ENCODE assay signal across 19 cellular contexts in genomic region chr2:10466801-10467200, GRCh38. TPM values are rescaled to one million over a fixed set of nuclear protein-coding genes. Genes with fewer than 3 reads are reported as not detected.
DNase-seq lines count a peak whose midpoint lies in the region; ATAC-seq and TF ChIP-seq lines count a peak whose summit lies in the region.
"Had no signal": no experiment of that assay in that cellular context is flagged by ENCODE, and none has a peak within 500 bp of the region (broad histone marks: within the 10 kb centered on the region; RNA-seq: fewer than 3 reads in every experiment).

No MANE protein-coding gene starts in this region.

- H3F3A ChIP-seq in GM23338 (replicated peaks; ENCODE audit: low read depth), result no peaks in the 10 kb centered on the region

- peak; percentile 24 for DNase-seq in CD14-positive monocyte (ENCODE audit: low spot score)
- no peak for DNase-seq in GM23338 (ENCODE audit: low spot score)
- peak; percentile 72 for DNase-seq in chondrocyte (ENCODE audit: low spot score)
- peak; percentile 63 for DNase-seq in posterior vena cava (ENCODE audit: low spot score)
- no peak for DNase-seq in MV-4-11 (lab: John Stamatoyannopoulos, UW)
- DNase-seq: CD8-positive, alpha-beta T cell; H9; HFFc6; KG1; NCI-H1105 treated with DMSO at 0.1 percent for 48 hours; NCI-H2029 treated with DMSO at 0.1 percent for 48 hours; NCI-H226; NCI-H510A treated with DMSO at 0.1 percent for 48 hours; NCI-H774; OCI-M1 had no signal

- no peak overlapping the region for H3K27ac ChIP-seq in GM23338 (ENCODE audit: low read depth)
- H3K27ac ChIP-seq: BLaER1, SJSA1 had no signal

- no peaks in the 10 kb centered on the region for H3K9me2 ChIP-seq in GM23338 (ENCODE audit: insufficient read depth)

- no peaks in the 10 kb centered on the region for H3K36me3 ChIP-seq in GM23338 (ENCODE audit: insufficient read depth)
- H3K36me3 ChIP-seq: BLaER1, SJSA1 had no signal

- H3K4me3 ChIP-seq in GM23338, result no peak overlapping the region
- H3K4me3 ChIP-seq: BLaER1, SJSA1 had no signal

- no peak overlapping the region for H3K4me2 ChIP-seq in GM23338
- H3K4me2 ChIP-seq: BLaER1 had no signal

- H3K9me3 Mint-ChIP-seq in CD14-positive monocyte, result no peaks in the 10 kb centered on the region
- no peaks in the 10 kb centered on the region for H3K9me3 Mint-ChIP-seq in GM23338
- H3K9me3 Mint-ChIP-seq in chondrocyte (ENCODE audit: low read depth), result no peaks in the 10 kb centered on the region
- H3K9me3 Mint-ChIP-seq: CD8-positive, alpha-beta T cell; H9; HFFc6 had no signal

- intact Hi-C loops in CD14-positive monocyte (cut with micrococcal nuclease) (no loop called here), posterior vena cava (cut with DNase I) (no loop called here)

- H3K27me3 Mint-ChIP-seq in CD14-positive monocyte (ENCODE audit: low read depth in 3 of 3), result peaks cover 2 to 8% (median 7%) of the 10 kb centered on the region in 3 donors
- peaks cover 2% of the 10 kb centered on the region for H3K27me3 Mint-ChIP-seq in GM23338 (ENCODE audit: insufficient read depth, low read depth, poor library complexity)
- H3K27me3 Mint-ChIP-seq in chondrocyte (ENCODE audit: low read depth), result peaks cover 4% of the 10 kb centered on the region

- no peak overlapping the region for H2AFZ ChIP-seq in GM23338

- H4K20me1 ChIP-seq in GM23338 (replicated peaks; ENCODE audit: insufficient read depth), result no peaks in the 10 kb centered on the region
- H4K20me1 ChIP-seq: BLaER1 had no signal

- H3K4me3 Mint-ChIP-seq in CD14-positive monocyte, result no peak overlapping the region
- no peak overlapping the region for H3K4me3 Mint-ChIP-seq in GM23338
- no peak overlapping the region for H3K4me3 Mint-ChIP-seq in chondrocyte (ENCODE audit: unreplicated experiment)
- H3K4me3 Mint-ChIP-seq: CD8-positive, alpha-beta T cell; H9; HFFc6 had no signal

- H3K79me2 ChIP-seq in GM23338 (replicated peaks; ENCODE audit: insufficient read depth), result no peaks in the 10 kb centered on the region

- H3K27me3 ChIP-seq in GM23338 (ENCODE audit: insufficient read depth), result no peaks in the 10 kb centered on the region
- H3K27me3 ChIP-seq: BLaER1, SJSA1 had no signal

- no peaks in the 10 kb centered on the region for H3K4me1 Mint-ChIP-seq in CD14-positive monocyte
- no peaks in the 10 kb centered on the region for H3K4me1 Mint-ChIP-seq in GM23338
- H3K4me1 Mint-ChIP-seq in chondrocyte (ENCODE audit: low read depth), result no peaks in the 10 kb centered on the region

- peak; percentile 64 for ATAC-seq in GM23338
- ATAC-seq in GM19351 (IDR thresholded peaks at IDR 0.05; ENCODE audit: unreplicated experiment), result no peak
- ATAC-seq in GM21515 (IDR thresholded peaks at IDR 0.05; ENCODE audit: unreplicated experiment), result no peak
- ATAC-seq: CD8-positive, alpha-beta T cell had no signal

- no peak overlapping the region for H3K27ac Mint-ChIP-seq in CD14-positive monocyte
- H3K27ac Mint-ChIP-seq in GM23338, result no peak overlapping the region
- H3K27ac Mint-ChIP-seq in chondrocyte (ENCODE audit: unreplicated experiment), result no peak overlapping the region
- H3K27ac Mint-ChIP-seq: CD8-positive, alpha-beta T cell; H9; HFFc6 had no signal

- H3K36me3 Mint-ChIP-seq in CD14-positive monocyte, result no peaks in the 10 kb centered on the region
- no peaks in the 10 kb centered on the region for H3K36me3 Mint-ChIP-seq in GM23338 (ENCODE audit: low read depth)
- H3K36me3 Mint-ChIP-seq in chondrocyte (ENCODE audit: low read depth), result no peaks in the 10 kb centered on the region
- H3K36me3 Mint-ChIP-seq: CD8-positive, alpha-beta T cell had no signal

- no peaks in the 10 kb centered on the region for H3K4me1 ChIP-seq in GM23338 (ENCODE audit: insufficient read depth)
- H3K4me1 ChIP-seq: SJSA1 had no signal

- TF ChIP-seq CTCF in CD14-positive monocyte (IDR thresholded peaks at IDR 0.05) (no peak), GM23338 (conservative IDR thresholded peaks at IDR 0.05; ENCODE audit: low read depth in 2 of 2) (peak in 1 of 2 experiments; percentile 25; a peak in 2 of 4 replicates), chondrocyte (IDR thresholded peaks at IDR 0.05) (no peak)

TF ChIP-seq in GM23338, 12 proteins besides CTCF, POLR2A, EP300 and RAD21 (continues in another document):
- TF ChIP-seq POLR2AphosphoS5 (IDR thresholded peaks at IDR 0.05; ENCODE audit: low read depth) (no peak), EZH2 (IDR thresholded peaks at IDR 0.05; ENCODE audit: low read depth, unreplicated experiment) (no peak), ZNF114 (CRISPR knock-in tag; IDR thresholded peaks at IDR 0.05) (no peak), ZNF462 (CRISPR knock-in tag; IDR thresholded peaks at IDR 0.05) (no peak), NANOG (IDR thresholded peaks at IDR 0.05; ENCODE audit: borderline replicate concordance) (no peak), ZNF331 (CRISPR knock-in tag; IDR thresholded peaks at IDR 0.05; ENCODE audit: low read depth) (no peak), CREB1 (CRISPR knock-in tag; IDR thresholded peaks at IDR 0.05; ENCODE audit: low read depth) (no peak)

RNA-seq across cellular contexts. Expression of gene ODC1, which starts 18.7 kb away (rescaled TPM):
- polyA plus RNA-seq in CD14-positive monocyte, result 10 to 100 TPM; 22.7 to 23.6 TPM
- 70.3 and 85.5 TPM in 2 replicates for total RNA-seq in GM23338 (2014; rRNA removed; shearing (Covaris generic))
- 23.3 and 24.2 TPM in 2 replicates for polyA plus RNA-seq in GM23338 (2016; fragmentation: Nextera tagmentation; extraction: Ambion mirVana)
- total RNA-seq in chondrocyte, result 44.4 to 65.3 TPM (median 61.6 TPM) in 3 replicates
- 10 to 100 TPM; 51.7 to 67.6 TPM for total RNA-seq in posterior vena cava

Comparison
In these comparisons a context has a peak if more than half of its experiments do, and no peak if none do; other contexts are left out.
1. DNase-seq: peak in CD14-positive monocyte (single experiment), chondrocyte (single experiment) and posterior vena cava (single experiment); none in GM23338 (single experiment) and MV-4-11 (single experiment).